12 cellular contexts compared by ENCODE assay signal in the genomic region with DNA sequence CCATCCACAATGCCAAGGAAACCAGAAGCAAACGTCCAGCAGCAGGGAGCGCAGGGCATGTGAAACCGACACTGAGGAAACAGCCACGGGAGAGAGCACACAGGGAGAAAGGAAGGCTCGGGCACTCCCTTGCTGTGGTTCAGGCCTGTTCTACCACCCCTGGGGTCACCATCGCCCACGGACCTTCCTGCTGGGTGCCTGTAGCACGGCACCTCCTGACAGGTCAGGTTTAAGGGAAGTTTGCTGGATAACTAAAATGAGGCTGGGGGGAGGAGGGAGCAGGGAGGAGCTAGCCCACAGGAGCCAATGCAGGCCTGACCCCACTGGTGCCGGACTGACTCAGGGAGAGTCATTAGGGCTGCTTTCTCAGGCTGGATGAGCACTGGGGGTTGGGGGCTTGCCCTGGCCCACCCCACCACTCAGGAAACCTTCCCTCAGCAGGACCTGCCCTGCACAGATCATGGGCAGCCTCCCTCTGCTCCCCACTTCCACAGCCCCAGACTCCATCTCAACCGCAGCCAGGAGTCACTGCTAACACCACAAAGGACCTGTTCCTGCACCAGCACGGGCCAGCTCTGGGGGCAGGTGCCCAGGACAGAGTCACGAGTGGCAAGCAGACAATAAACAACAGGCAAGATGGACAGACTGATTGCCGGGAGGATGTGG. TPM values are rescaled to one million over a fixed set of nuclear protein-coding genes. Genes with fewer than 3 reads are reported as not detected.
DNase-seq lines count a peak whose midpoint lies in the region; ATAC-seq and TF ChIP-seq lines count a peak whose summit lies in the region.
"Had no signal": no experiment of that assay in that cellular context is flagged by ENCODE, and none has a peak within 500 bp of the region (broad histone marks: within the 10 kb centered on the region; RNA-seq: fewer than 3 reads in every experiment).

No MANE protein-coding gene starts in this region.

- peak overlapping the region; percentile 71 for H3K27ac Mint-ChIP-seq in activated T-helper 1 cell treated with anti-CD3 and anti-CD28 coated beads, Interleukin-12 subunit alpha, Interleukin-12 subunit beta, Interleukin-2, Interleukin-4 antibody, amounts not matched to agents 30 ng/mL and 10 ng/mL and 1 ng/mL, durations not matched to agents 14 hours and 24 hours and 36 hours

- H3K4me3 ChIP-seq in heart left ventricle (peak overlapping the region in 5 of 12 donors; percentile 89 to 100 (median 96)), tibial artery (peak overlapping the region in 1 of 2 donors; percentile 98)

- H3K4me3 Mint-ChIP-seq in activated T-helper 1 cell treated with anti-CD3 and anti-CD28 coated beads, Interleukin-12 subunit alpha, Interleukin-12 subunit beta, Interleukin-2, Interleukin-4 antibody, amounts not matched to agents 30 ng/mL and 10 ng/mL and 1 ng/mL, durations not matched to agents 14 hours and 24 hours and 36 hours: peak overlapping the region; percentile 84

- H3K4me1 Mint-ChIP-seq in activated T-helper 1 cell treated with anti-CD3 and anti-CD28 coated beads, Interleukin-12 subunit alpha, Interleukin-12 subunit beta, Interleukin-2, Interleukin-4 antibody, amounts not matched to agents 30 ng/mL and 10 ng/mL and 1 ng/mL, durations not matched to agents 14 hours and 24 hours and 36 hours (ENCODE audit: low read depth): peaks cover 24% of the 10 kb centered on the region

- no peak for ATAC-seq in heart left ventricle
- ATAC-seq in Right ventricle myocardium superior (ENCODE audit: poor library complexity): no peak
- ATAC-seq: left lobe of liver had no signal

- TF ChIP-seq POLR2A in heart left ventricle (IDR thresholded peaks at IDR 0.05): no peak

- H3K4me1 ChIP-seq in heart left ventricle: peaks cover 1 to 84% (median 70%) of the 10 kb centered on the region in 12 donors
- H3K4me1 ChIP-seq in tibial artery: peaks cover 0 to 84% (median 70%) of the 10 kb centered on the region in 4 donors

- no peaks in the 10 kb centered on the region for H3K27me3 Mint-ChIP-seq in activated T-helper 1 cell treated with anti-CD3 and anti-CD28 coated beads, Interleukin-12 subunit alpha, Interleukin-12 subunit beta, Interleukin-2, Interleukin-4 antibody, amounts not matched to agents 30 ng/mL and 10 ng/mL and 1 ng/mL, durations not matched to agents 14 hours and 24 hours and 36 hours (ENCODE audit: insufficient read depth)

- H3K36me3 ChIP-seq in heart left ventricle: peaks cover 0 to 6% (median 0%) of the 10 kb centered on the region in 9 donors
- H3K36me3 ChIP-seq in tibial artery: peaks cover 0 to 10% (median 0%) of the 10 kb centered on the region in 3 donors

- no peaks in the 10 kb centered on the region for H3K27me3 ChIP-seq in heart left ventricle
- H3K27me3 ChIP-seq in tibial artery: no peaks in the 10 kb centered on the region

- DNase-seq in heart left ventricle (no peak), Right ventricle myocardium superior (no peak), kidney tubule cell (ENCODE audit: low spot score) (peak; percentile 19), tibial artery (no peak), mucosa of gallbladder (ENCODE audit: low spot score) (no peak), islet precursor cell (no peak)
- DNase-seq in activated T-helper 1 cell treated with anti-CD3 and anti-CD28 coated beads, Interleukin-12 subunit alpha, Interleukin-12 subunit beta, Interleukin-2, Interleukin-4 antibody, amounts not matched to agents 30 ng/mL and 10 ng/mL and 1 ng/mL, durations not matched to agents 14 hours and 24 hours and 36 hours (ENCODE audit: low spot score): no peak
- no peak for DNase-seq in stimulated activated CD4-positive, alpha-beta T cell treated with anti-CD3 and anti-CD28 coated beads, Interleukin-2, amount 100 ng/mL, for 24 hours
- DNase-seq: activated CD4-positive, alpha-beta T cell treated with anti-CD3 and anti-CD28 coated beads, Interleukin-2, amount 50 U/mL, for 4 hours; KBM-7; stimulated activated CD4-positive, alpha-beta T cell treated with anti-CD3 and anti-CD28 coated beads, Interleukin-4, amount 100 ng/mL, for 24 hours had no signal

- H3K36me3 Mint-ChIP-seq in activated T-helper 1 cell treated with anti-CD3 and anti-CD28 coated beads, Interleukin-12 subunit alpha, Interleukin-12 subunit beta, Interleukin-2, Interleukin-4 antibody, amounts not matched to agents 30 ng/mL and 10 ng/mL and 1 ng/mL, durations not matched to agents 14 hours and 24 hours and 36 hours (ENCODE audit: low read depth): peaks cover 5% of the 10 kb centered on the region

- H3K9me3 Mint-ChIP-seq in activated T-helper 1 cell treated with anti-CD3 and anti-CD28 coated beads, Interleukin-12 subunit alpha, Interleukin-12 subunit beta, Interleukin-2, Interleukin-4 antibody, amounts not matched to agents 30 ng/mL and 10 ng/mL and 1 ng/mL, durations not matched to agents 14 hours and 24 hours and 36 hours: no peaks in the 10 kb centered on the region

- 50 to 60% (median 51%) methylated on average over 11 to 13 of the region's 13 CpGs for WGBS in heart left ventricle, 4 donors

- TF ChIP-seq CTCF in heart left ventricle (IDR thresholded peaks at IDR 0.05): no peak
- TF ChIP-seq CTCF in tibial artery (IDR thresholded peaks at IDR 0.05): no peak

- intact Hi-C loops in heart left ventricle (cut with DNase I) (loop anchor here in 1 of 10 donors (2.0 kb wide), 1 partner anchor 45 kb away; no protein-coding TSS in a partner anchor), Right ventricle myocardium superior (cut with DNase I) (no loop called here), tibial artery (cut with DNase I; ENCODE audit: low total_unique reads) (no loop called here)
- intact Hi-C loops in activated T-helper 1 cell treated with anti-CD3 and anti-CD28 coated beads, Interleukin-12 subunit alpha, Interleukin-12 subunit beta, Interleukin-2, Interleukin-4 antibody, amounts not matched to agents 30 ng/mL and 10 ng/mL and 1 ng/mL, durations not matched to agents 14 hours and 24 hours and 36 hours (cut with micrococcal nuclease): no loop called here

- H3K27ac ChIP-seq in heart left ventricle (peak overlapping the region in 10 of 12 donors; percentile 31 to 98 (median 96)), tibial artery (peak overlapping the region; percentile 95 to 96)

- H3K9me3 ChIP-seq in heart left ventricle (no peaks in the 10 kb centered on the region), tibial artery (no peaks in the 10 kb centered on the region)

RNA-seq across cellular contexts. Expression of a gene that starts 2.3 kb away (rescaled TPM):
- total RNA-seq in heart left ventricle: 10 to 100 TPM; 27.7 to 43.8 (median 37.5) TPM
- 10 to 100 TPM; 27.7 to 49.7 TPM for polyA plus RNA-seq in heart left ventricle
- total RNA-seq in Right ventricle myocardium superior: 54.4 TPM
- 48.7 and 49.3 TPM in 2 replicates for total RNA-seq in activated T-helper 1 cell treated with anti-CD3 and anti-CD28 coated beads, Interleukin-12 subunit alpha, Interleukin-12 subunit beta, Interleukin-2, Interleukin-4 antibody, amounts not matched to agents 30 ng/mL and 10 ng/mL and 1 ng/mL, durations not matched to agents 14 hours and 24 hours and 36 hours
- total RNA-seq in mucosa of gallbladder: 42.4 TPM

RNA-seq across cellular contexts. Expression of a gene that starts 15.8 kb away (rescaled TPM):
- total RNA-seq in heart left ventricle: 10 to 100 TPM in 8 of 9 donors, 1 to 10 TPM in 1; 7.3 to 15.9 (median 12.2) TPM
- 1 to 10 TPM; 7.7 to 9.3 TPM for polyA plus RNA-seq in heart left ventricle
- total RNA-seq in Right ventricle myocardium superior: 11.3 TPM
- total RNA-seq in activated T-helper 1 cell treated with anti-CD3 and anti-CD28 coated beads, Interleukin-12 subunit alpha, Interleukin-12 subunit beta, Interleukin-2, Interleukin-4 antibody, amounts not matched to agents 30 ng/mL and 10 ng/mL and 1 ng/mL, durations not matched to agents 14 hours and 24 hours and 36 hours: 28.0 and 28.3 TPM in 2 replicates
- 26.1 TPM for total RNA-seq in mucosa of gallbladder

RNA-seq across cellular contexts. Expression of a gene that starts 25.5 kb away (rescaled TPM):
- total RNA-seq in heart left ventricle (1 to 10 TPM; 3.1 to 6.3 (median 4.3) TPM), Right ventricle myocardium superior (6.0 TPM), mucosa of gallbladder (12.7 TPM)
- 1 to 10 TPM; 4.8 to 6.0 TPM for polyA plus RNA-seq in heart left ventricle
- total RNA-seq in activated T-helper 1 cell treated with anti-CD3 and anti-CD28 coated beads, Interleukin-12 subunit alpha, Interleukin-12 subunit beta, Interleukin-2, Interleukin-4 antibody, amounts not matched to agents 30 ng/mL and 10 ng/mL and 1 ng/mL, durations not matched to agents 14 hours and 24 hours and 36 hours: 29.4 and 34.9 TPM in 2 replicates

RNA-seq across cellular contexts. Expression of a gene that starts 27.0 kb away (rescaled TPM):
- total RNA-seq in heart left ventricle: 10 to 100 TPM; 41.4 to 62.6 (median 47.6) TPM
- 10 to 100 TPM; 31.0 to 58.5 TPM for polyA plus RNA-seq in heart left ventricle
- 45.3 TPM for total RNA-seq in Right ventricle myocardium superior
- 82.3 and 83.6 TPM in 2 replicates for total RNA-seq in activated T-helper 1 cell treated with anti-CD3 and anti-CD28 coated beads, Interleukin-12 subunit alpha, Interleukin-12 subunit beta, Interleukin-2, Interleukin-4 antibody, amounts not matched to agents 30 ng/mL and 10 ng/mL and 1 ng/mL, durations not matched to agents 14 hours and 24 hours and 36 hours
- total RNA-seq in mucosa of gallbladder: 74.7 TPM

RNA-seq across cellular contexts. Expression of a gene that starts 59.0 kb away (rescaled TPM):
- total RNA-seq in heart left ventricle: 10 to 100 TPM; 34.8 to 57.1 (median 46.1) TPM
- 10 to 100 TPM; 21.1 to 46.3 TPM for polyA plus RNA-seq in heart left ventricle
- total RNA-seq in Right ventricle myocardium superior: 42.3 TPM
- total RNA-seq in activated T-helper 1 cell treated with anti-CD3 and anti-CD28 coated beads, Interleukin-12 subunit alpha, Interleukin-12 subunit beta, Interleukin-2, Interleukin-4 antibody, amounts not matched to agents 30 ng/mL and 10 ng/mL and 1 ng/mL, durations not matched to agents 14 hours and 24 hours and 36 hours: 47.5 and 48.2 TPM in 2 replicates
- total RNA-seq in mucosa of gallbladder: 53.0 TPM
